ENCODE assay signal across 6 cellular contexts in the genomic region with DNA sequence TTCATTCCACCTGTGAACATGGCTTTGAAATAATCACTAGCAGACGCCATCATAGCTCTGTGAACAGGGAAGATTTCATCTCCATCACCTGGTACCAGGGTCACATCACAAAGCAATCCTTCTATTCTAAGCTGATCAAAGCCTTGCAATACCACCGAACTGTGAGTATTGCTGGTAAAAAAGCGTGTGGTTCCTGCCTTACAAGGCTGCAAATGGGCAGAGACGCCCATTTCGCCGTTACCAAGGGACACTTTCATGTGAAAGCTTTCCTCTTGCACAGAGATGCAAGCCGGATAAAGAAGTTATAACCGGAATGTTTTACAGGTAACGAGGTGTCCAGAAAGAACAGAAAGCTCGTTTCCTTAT. TPM values are rescaled to one million over a fixed set of nuclear protein-coding genes. Genes with fewer than 3 reads are reported as not detected.
DNase-seq lines count a peak whose midpoint lies in the region; ATAC-seq and TF ChIP-seq lines count a peak whose summit lies in the region.

No MANE protein-coding gene starts in this region.

- no peaks in the 10 kb centered on the region for H3K36me3 ChIP-seq in prostate gland

- WGBS in prostate gland, result 2% methylated on average over 10 of the region's 10 CpGs

- no peak for TF ChIP-seq CTCF in prostate gland (IDR thresholded peaks at IDR 0.05)

- peak overlapping the region; percentile 95 to 96 for H3K27ac ChIP-seq in prostate gland

- intact Hi-C loops in prostate gland (cut with DNase I), result loop anchor here (5.0 to 10.0 kb wide), 2 partner anchors 468 to 670 kb away; partner anchors contain the start of genes CDKN2B and MTAP

- H3K4me3 ChIP-seq in prostate gland, result peak overlapping the region; percentile 74 to 79

- H3K4me1 ChIP-seq in prostate gland (replicated peaks), result peaks cover 8% of the 10 kb centered on the region

- peak; percentile 46 for DNase-seq in dermis blood vessel endothelial cell
- DNase-seq in prostate gland (ENCODE audit: low spot score), result no peak
- DNase-seq in NCI-H1092 (lab: John Stamatoyannopoulos, UW), result no peak
- no peak for DNase-seq in GOT3 (lab: John Stamatoyannopoulos, UW)

- ATAC-seq in GM18868 (IDR thresholded peaks at IDR 0.05; ENCODE audit: unreplicated experiment), result peak; percentile 3
- ATAC-seq in HG03460 (IDR thresholded peaks at IDR 0.05; ENCODE audit: unreplicated experiment), result peak; percentile 9

- H3K27me3 ChIP-seq in prostate gland (replicated peaks; ENCODE audit: insufficient read depth), result no peaks in the 10 kb centered on the region

- H3K9me3 ChIP-seq in prostate gland, result no peaks in the 10 kb centered on the region

- TF ChIP-seq POLR2A in prostate gland (IDR thresholded peaks at IDR 0.05), result no peak

RNA-seq across cellular contexts. Expression of gene KLHL9, which starts 0.6 kb away (rescaled TPM):
- 44.2 and 45.3 TPM in 2 replicates for total RNA-seq in dermis blood vessel endothelial cell
- 10 to 100 TPM; 21.4 to 31.4 TPM for total RNA-seq in prostate gland

RNA-seq across cellular contexts. Expression of gene IFNA6, which starts 16.1 kb away (rescaled TPM):
- total RNA-seq in dermis blood vessel endothelial cell (not detected in 2 replicates), prostate gland (under 1 TPM in 1 of 2 donors, not detected in 1; 0.34 TPM)

RNA-seq across cellular contexts. Expression of gene IFNA5, which starts 29.5 kb away (rescaled TPM):
- total RNA-seq in dermis blood vessel endothelial cell (0.09 TPM in 1 of 2 replicates, not detected in the other), prostate gland (not detected)

RNA-seq across cellular contexts. Expression of gene IFNA13, which starts 33.3 kb away (rescaled TPM):
- total RNA-seq in dermis blood vessel endothelial cell (not detected in 2 replicates), prostate gland (not detected)

RNA-seq across cellular contexts. Expression of gene IFNA2, which starts 50.6 kb away (rescaled TPM):
- total RNA-seq in dermis blood vessel endothelial cell, result not detected in 2 replicates
- not detected for total RNA-seq in prostate gland
